In genomic region chr1:2796890-2797740, GRCh38 we compare ENCODE assay signal across 20 cellular contexts. TPM values are rescaled to one million over a fixed set of nuclear protein-coding genes. Genes with fewer than 3 reads are reported as not detected.
DNase-seq lines count a peak whose midpoint lies in the region; ATAC-seq, FAIRE-seq and TF ChIP-seq lines count a peak whose summit lies in the region.
"Had no signal": no experiment of that assay in that cellular context is flagged by ENCODE, and none has a peak within 500 bp of the region (broad histone marks: within the 10 kb centered on the region; RNA-seq: fewer than 3 reads in every experiment).

No MANE protein-coding gene starts in this region.

- H3K4me3 Mint-ChIP-seq in activated naive CD8-positive, alpha-beta T cell treated with anti-CD3 and anti-CD28 coated beads, Interleukin-2, amount 10 ng/mL, durations not matched to agents 7 days and 5 days: no peak overlapping the region
- H3K4me3 Mint-ChIP-seq in activated naive CD8-positive, alpha-beta T cell treated with anti-CD3 and anti-CD28 coated beads for 36 hours: no peak overlapping the region
- H3K4me3 Mint-ChIP-seq: CD4-positive, alpha-beta memory T cell had no signal

- no peak overlapping the region for H3K27ac Mint-ChIP-seq in activated naive CD8-positive, alpha-beta T cell treated with anti-CD3 and anti-CD28 coated beads, Interleukin-2, amount 10 ng/mL, durations not matched to agents 7 days and 5 days
- H3K27ac Mint-ChIP-seq in activated naive CD8-positive, alpha-beta T cell treated with anti-CD3 and anti-CD28 coated beads for 36 hours: no peak overlapping the region

- ATAC-seq in activated naive CD8-positive, alpha-beta T cell treated with anti-CD3 and anti-CD28 coated beads, Interleukin-2, amount 10 ng/mL, durations not matched to agents 7 days and 5 days (ENCODE audit: low read depth): no peak
- ATAC-seq in RWPE2 (ENCODE audit: low read depth): no peak
- no peak for ATAC-seq in sciatic nerve
- ATAC-seq: HepG2 had no signal

- no peaks in the 10 kb centered on the region for H3K36me3 Mint-ChIP-seq in activated naive CD8-positive, alpha-beta T cell treated with anti-CD3 and anti-CD28 coated beads, Interleukin-2, amount 10 ng/mL, durations not matched to agents 7 days and 5 days
- no peaks in the 10 kb centered on the region for H3K36me3 Mint-ChIP-seq in activated naive CD8-positive, alpha-beta T cell treated with anti-CD3 and anti-CD28 coated beads for 36 hours

- H3K9me3 Mint-ChIP-seq in activated naive CD8-positive, alpha-beta T cell treated with anti-CD3 and anti-CD28 coated beads, Interleukin-2, amount 10 ng/mL, durations not matched to agents 7 days and 5 days: peaks cover 12% of the 10 kb centered on the region
- H3K9me3 Mint-ChIP-seq in activated naive CD8-positive, alpha-beta T cell treated with anti-CD3 and anti-CD28 coated beads for 36 hours: peaks cover 14% of the 10 kb centered on the region

- no peak overlapping the region for H3K9ac ChIP-seq in kidney (ENCODE audit: low read length in 2 of 2)
- H3K9ac ChIP-seq: KMS-11 had no signal

- FAIRE-seq in kidney (lab: Jason Lieb, UNC): no peak
- FAIRE-seq: H1, HepG2 had no signal

- H3K36me3 ChIP-seq in RWPE2 (ENCODE audit: low read depth) (no peaks in the 10 kb centered on the region), kidney (ENCODE audit: control insufficient read depth in 1 of 2, insufficient read depth in 2 of 2, low read length in 2 of 2) (no peaks in the 10 kb centered on the region)

- intact Hi-C loops in kidney (cut with DNase I) (no loop called here), sciatic nerve (cut with DNase I) (no loop called here)

- H3K4me3 ChIP-seq in RWPE2 (ENCODE audit: severe bottlenecking) (no peak overlapping the region), kidney (ENCODE audit: low read length in 2 of 2) (no peak overlapping the region)
- H3K4me3 ChIP-seq: PC-9 had no signal

- H3K9me3 ChIP-seq in RWPE2 (ENCODE audit: severe bottlenecking) (no peaks in the 10 kb centered on the region), kidney (ENCODE audit: control insufficient read depth in 1 of 2, low read length in 2 of 2) (peaks cover 7 to 8% of the 10 kb centered on the region in 2 donors)

- no peak for TF ChIP-seq CTCF in RWPE2 (IDR thresholded peaks at IDR 0.05; ENCODE audit: poor library complexity, severe bottlenecking)
- no peak for TF ChIP-seq CTCF in kidney (IDR thresholded peaks at IDR 0.05; ENCODE audit: borderline replicate concordance, extremely low read depth, insufficient read depth)

- H3K4me1 Mint-ChIP-seq in activated naive CD8-positive, alpha-beta T cell treated with anti-CD3 and anti-CD28 coated beads, Interleukin-2, amount 10 ng/mL, durations not matched to agents 7 days and 5 days: peaks cover 2% of the 10 kb centered on the region
- H3K4me1 Mint-ChIP-seq in activated naive CD8-positive, alpha-beta T cell treated with anti-CD3 and anti-CD28 coated beads for 36 hours: peaks cover 2% of the 10 kb centered on the region
- H3K4me1 Mint-ChIP-seq: CD4-positive, alpha-beta memory T cell had no signal

- POLR2A ChIA-PET in activated naive CD8-positive, alpha-beta T cell treated with anti-CD3 and anti-CD28 coated beads, Interleukin-2, amount 10 ng/mL, durations not matched to agents 7 days and 5 days (lab: Charles Lee): no interaction called here

- DNase-seq in activated naive CD8-positive, alpha-beta T cell treated with anti-CD3 and anti-CD28 coated beads, Interleukin-2, amount 10 ng/mL, durations not matched to agents 7 days and 5 days: peak; percentile 16
- DNase-seq in activated naive CD8-positive, alpha-beta T cell treated with anti-CD3 and anti-CD28 coated beads for 36 hours: no peak
- peak; percentile 34 for DNase-seq in RWPE2 (ENCODE audit: low spot score)
- peak; percentile 45 for DNase-seq in kidney
- DNase-seq in sciatic nerve (ENCODE audit: low spot score): peak; percentile 33
- no peak for DNase-seq in inferior parietal cortex (ENCODE audit: extremely low spot score)
- no peak for DNase-seq in NCI-H1930 (lab: John Stamatoyannopoulos, UW)
- no peak for DNase-seq in Kasumi-1 (lab: John Stamatoyannopoulos, UW)
- DNase-seq: Calu3; CD4-positive, alpha-beta memory T cell; DMS53; NCI-H1048; NCI-H1436 treated with DMSO at 0.1 percent for 48 hours; NCI-H2081 treated with DMSO at 0.1 percent for 48 hours; NCI-H510A; NCI-H82; PC-9 had no signal

- peaks cover 6% of the 10 kb centered on the region for H3K27me3 Mint-ChIP-seq in activated naive CD8-positive, alpha-beta T cell treated with anti-CD3 and anti-CD28 coated beads, Interleukin-2, amount 10 ng/mL, durations not matched to agents 7 days and 5 days
- peaks cover 35% of the 10 kb centered on the region for H3K27me3 Mint-ChIP-seq in activated naive CD8-positive, alpha-beta T cell treated with anti-CD3 and anti-CD28 coated beads for 36 hours

- no peaks in the 10 kb centered on the region for H3K4me1 ChIP-seq in RWPE2 (ENCODE audit: insufficient read depth, poor library complexity, severe bottlenecking)
- no peaks in the 10 kb centered on the region for H3K4me1 ChIP-seq in kidney (ENCODE audit: control insufficient read depth in 1 of 2, insufficient read depth in 1 of 2, low read depth in 1 of 2, low read length in 2 of 2)

- H3K27ac ChIP-seq in RWPE2 (ENCODE audit: poor library complexity, severe bottlenecking): no peak overlapping the region
- H3K27ac ChIP-seq in kidney (ENCODE audit: low read depth in 2 of 2, low read length in 2 of 2): no peak overlapping the region
- H3K27ac ChIP-seq: KMS-11, PC-9 had no signal

- no peaks in the 10 kb centered on the region for H3K27me3 ChIP-seq in RWPE2 (ENCODE audit: insufficient read depth, poor library complexity, severe bottlenecking)

RNA-seq across cellular contexts. Expression of gene TTC34, which starts 4.4 kb away (rescaled TPM):
- total RNA-seq in activated naive CD8-positive, alpha-beta T cell treated with anti-CD3 and anti-CD28 coated beads, Interleukin-2, amount 10 ng/mL, durations not matched to agents 7 days and 5 days: 1 to 10 TPM; 2.7 to 2.8 TPM
- total RNA-seq in activated naive CD8-positive, alpha-beta T cell treated with anti-CD3 and anti-CD28 coated beads for 36 hours: under 1 TPM; 0.48 to 0.58 TPM
- total RNA-seq in kidney (2.4 TPM), sciatic nerve (1.4 TPM)
- 0.15 TPM for polyA plus RNA-seq in kidney (ENCODE audit: insufficient read depth, low read depth, low replicate concordance)

Comparison
In these comparisons a context has a peak if more than half of its experiments do, and no peak if none do; other contexts are left out.
1. DNase-seq: peak in activated naive CD8-positive, alpha-beta T cell treated with anti-CD3 and anti-CD28 coated beads, Interleukin-2, amount 10 ng/mL, durations not matched to agents 7 days and 5 days (single experiment), RWPE2 (single experiment), kidney (single experiment) and sciatic nerve (single experiment); none in activated naive CD8-positive, alpha-beta T cell treated with anti-CD3 and anti-CD28 coated beads for 36 hours (single experiment), inferior parietal cortex (single experiment), NCI-H1930 (0 of 2) and Kasumi-1 (0 of 2).